ENCODE assay signal across 1 cellular context in the genomic region with DNA sequence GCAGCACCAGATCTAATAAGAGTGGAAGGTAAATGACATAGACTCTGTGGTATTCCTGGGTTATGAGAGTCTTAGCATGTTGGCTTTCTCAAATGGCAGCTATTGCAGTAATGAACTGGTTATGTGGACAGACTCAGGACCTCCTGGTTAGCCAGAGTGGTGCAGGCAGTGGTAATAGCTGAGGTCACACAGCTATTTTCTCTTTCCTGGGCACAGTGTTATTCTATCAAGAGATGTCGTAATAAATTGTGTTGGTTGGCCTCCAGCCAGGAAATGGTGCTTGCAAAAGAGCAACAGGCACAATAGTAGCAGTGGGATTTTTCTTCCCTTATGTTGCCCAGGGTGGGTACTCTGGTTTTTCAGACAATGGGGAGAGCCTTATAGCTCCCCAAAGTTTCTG.
TF ChIP-seq lines count a peak whose summit lies in the region.

No MANE protein-coding gene starts in this region.

TF ChIP-seq in HepG2, 621 proteins besides CTCF, POLR2A, EP300 and RAD21 (continued from another document):
- TF ChIP-seq, protein P1, sequence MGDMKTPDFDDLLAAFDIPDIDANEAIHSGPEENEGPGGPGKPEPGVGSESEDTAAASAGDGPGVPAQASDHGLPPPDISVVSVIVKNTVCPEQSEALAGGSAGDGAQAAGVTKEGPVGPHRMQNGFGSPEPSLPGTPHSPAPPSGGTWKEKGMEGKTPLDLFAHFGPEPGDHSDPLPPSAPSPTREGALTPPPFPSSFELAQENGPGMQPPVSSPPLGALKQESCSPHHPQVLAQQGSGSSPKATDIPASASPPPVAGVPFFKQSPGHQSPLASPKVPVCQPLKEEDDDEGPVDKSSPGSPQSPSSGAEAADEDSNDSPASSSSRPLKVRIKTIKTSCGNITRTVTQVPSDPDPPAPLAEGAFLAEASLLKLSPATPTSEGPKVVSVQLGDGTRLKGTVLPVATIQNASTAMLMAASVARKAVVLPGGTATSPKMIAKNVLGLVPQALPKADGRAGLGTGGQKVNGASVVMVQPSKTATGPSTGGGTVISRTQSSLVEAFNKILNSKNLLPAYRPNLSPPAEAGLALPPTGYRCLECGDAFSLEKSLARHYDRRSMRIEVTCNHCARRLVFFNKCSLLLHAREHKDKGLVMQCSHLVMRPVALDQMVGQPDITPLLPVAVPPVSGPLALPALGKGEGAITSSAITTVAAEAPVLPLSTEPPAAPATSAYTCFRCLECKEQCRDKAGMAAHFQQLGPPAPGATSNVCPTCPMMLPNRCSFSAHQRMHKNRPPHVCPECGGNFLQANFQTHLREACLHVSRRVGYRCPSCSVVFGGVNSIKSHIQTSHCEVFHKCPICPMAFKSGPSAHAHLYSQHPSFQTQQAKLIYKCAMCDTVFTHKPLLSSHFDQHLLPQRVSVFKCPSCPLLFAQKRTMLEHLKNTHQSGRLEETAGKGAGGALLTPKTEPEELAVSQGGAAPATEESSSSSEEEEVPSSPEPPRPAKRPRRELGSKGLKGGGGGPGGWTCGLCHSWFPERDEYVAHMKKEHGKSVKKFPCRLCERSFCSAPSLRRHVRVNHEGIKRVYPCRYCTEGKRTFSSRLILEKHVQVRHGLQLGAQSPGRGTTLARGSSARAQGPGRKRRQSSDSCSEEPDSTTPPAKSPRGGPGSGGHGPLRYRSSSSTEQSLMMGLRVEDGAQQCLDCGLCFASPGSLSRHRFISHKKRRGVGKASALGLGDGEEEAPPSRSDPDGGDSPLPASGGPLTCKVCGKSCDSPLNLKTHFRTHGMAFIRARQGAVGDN (CRISPR knock-in tag; IDR thresholded peaks at IDR 0.05) = no peak
- no peak for TF ChIP-seq HMG20B (CRISPR knock-in tag; conservative IDR thresholded peaks at IDR 0.05)
- TF ChIP-seq HOXD1 (CRISPR knock-in tag; IDR thresholded peaks at IDR 0.05) = no peak
- TF ChIP-seq, protein P2, sequence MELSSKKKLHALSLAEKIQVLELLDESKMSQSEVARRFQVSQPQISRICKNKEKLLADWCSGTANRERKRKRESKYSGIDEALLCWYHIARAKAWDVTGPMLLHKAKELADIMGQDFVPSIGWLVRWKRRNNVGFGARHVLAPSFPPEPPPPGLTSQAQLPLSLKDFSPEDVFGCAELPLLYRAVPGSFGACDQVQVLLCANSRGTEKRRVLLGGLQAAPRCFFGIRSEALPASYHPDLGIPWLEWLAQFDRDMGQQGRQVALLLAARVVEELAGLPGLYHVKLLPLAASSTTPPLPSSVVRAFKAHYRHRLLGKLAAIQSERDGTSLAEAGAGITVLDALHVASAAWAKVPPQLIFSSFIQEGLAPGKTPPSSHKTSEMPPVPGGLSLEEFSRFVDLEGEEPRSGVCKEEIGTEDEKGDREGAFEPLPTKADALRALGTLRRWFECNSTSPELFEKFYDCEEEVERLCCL (CRISPR knock-in tag; IDR thresholded peaks at IDR 0.05; ENCODE audit: borderline replicate concordance) = no peak
- TF ChIP-seq, protein P3, sequence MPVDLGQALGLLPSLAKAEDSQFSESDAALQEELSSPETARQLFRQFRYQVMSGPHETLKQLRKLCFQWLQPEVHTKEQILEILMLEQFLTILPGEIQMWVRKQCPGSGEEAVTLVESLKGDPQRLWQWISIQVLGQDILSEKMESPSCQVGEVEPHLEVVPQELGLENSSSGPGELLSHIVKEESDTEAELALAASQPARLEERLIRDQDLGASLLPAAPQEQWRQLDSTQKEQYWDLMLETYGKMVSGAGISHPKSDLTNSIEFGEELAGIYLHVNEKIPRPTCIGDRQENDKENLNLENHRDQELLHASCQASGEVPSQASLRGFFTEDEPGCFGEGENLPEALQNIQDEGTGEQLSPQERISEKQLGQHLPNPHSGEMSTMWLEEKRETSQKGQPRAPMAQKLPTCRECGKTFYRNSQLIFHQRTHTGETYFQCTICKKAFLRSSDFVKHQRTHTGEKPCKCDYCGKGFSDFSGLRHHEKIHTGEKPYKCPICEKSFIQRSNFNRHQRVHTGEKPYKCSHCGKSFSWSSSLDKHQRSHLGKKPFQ (CRISPR knock-in tag; IDR thresholded peaks at IDR 0.05; ENCODE audit: insufficient replicate concordance) = no peak
- no peak for TF ChIP-seq ZC3H13 (CRISPR knock-in tag; IDR thresholded peaks at IDR 0.05)
- no peak for TF ChIP-seq THYN1 (CRISPR knock-in tag; IDR thresholded peaks at IDR 0.05; ENCODE audit: borderline replicate concordance, low read depth)
